In the genomic region with DNA sequence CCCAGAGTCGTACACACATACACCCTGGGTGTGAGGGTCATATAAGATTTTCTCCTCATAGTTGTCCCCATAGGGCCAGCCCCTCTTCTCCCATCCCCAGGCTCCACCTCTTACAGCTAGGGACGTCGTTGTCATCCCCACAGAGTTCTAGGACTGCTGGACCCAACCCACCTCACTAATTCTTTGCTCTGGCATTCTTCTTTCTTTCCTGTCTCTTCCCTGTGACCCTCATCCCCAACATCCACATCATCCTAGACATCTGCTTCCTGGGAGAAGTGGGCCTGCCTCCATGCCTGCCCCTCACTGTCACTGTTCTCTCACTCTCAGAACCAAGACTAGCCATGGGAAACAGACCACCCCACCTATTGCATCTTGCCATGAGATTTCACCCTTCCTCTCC, we compare ENCODE assay signal across 8 cellular contexts. TPM values are rescaled to one million over a fixed set of nuclear protein-coding genes. Genes with fewer than 3 reads are reported as not detected.
A peak's percentile ranks its signal among the peaks of the same experiment; 100 is the strongest.
DNase-seq lines count a peak whose midpoint lies in the region; ATAC-seq, FAIRE-seq and TF ChIP-seq lines count a peak whose summit lies in the region.

No MANE protein-coding gene starts in this region.

- no peak overlapping the region for H2AFZ ChIP-seq in K562 (ENCODE audit: low read depth, low read length)

- WGBS in K562 (ENCODE audit: insufficient coverage, low coverage, missing lambda C conversion rate) = 0% methylated on average over 2 of the region's 3 CpGs
- 0 to 10% methylated on average over 1 to 3 of the region's 3 CpGs for WGBS in transverse colon (ENCODE audit: low coverage in 1 of 2), 2 donors

- DNase-seq in activated T-cell treated with anti-CD3 and anti-CD28 coated beads, Interleukin-2, amount 50 U/mL, for 72 hours = no peak
- no peak for DNase-seq in activated T-cell treated with anti-CD3 and anti-CD28 coated beads for 4 hours
- DNase-seq in K562 (ENCODE audit: extremely low read depth in 1 of 4, low spot score in 3 of 4) = peak in 1 of 4 experiments; percentile 8
- DNase-seq in memory B cell (ENCODE audit: low spot score in 2 of 2) = no peak
- no peak for DNase-seq in transverse colon
- DNase-seq in NCI-H1092 (lab: John Stamatoyannopoulos, UW) = no peak

- CTCF ChIA-PET in K562 (lab: Yijun Ruan, JAX; ENCODE audit: low intra/inter-chr PET ratio) = no interaction called here

- peaks cover 69% of the 10 kb centered on the region for H3K4me1 Mint-ChIP-seq in activated T-cell treated with anti-CD3 and anti-CD28 coated beads, Interleukin-2, amount 50 U/mL, for 72 hours (ENCODE audit: low read depth)
- H3K4me1 Mint-ChIP-seq in memory B cell = peaks cover 42% of the 10 kb centered on the region

- no peaks in the 10 kb centered on the region for H3K27me3 ChIP-seq in K562 (ENCODE audit: control insufficient read depth in 2 of 2, insufficient read depth in 2 of 2, low read length in 2 of 2)
- H3K27me3 ChIP-seq in transverse colon = no peaks in the 10 kb centered on the region

- no peak for TF ChIP-seq RAD21 in K562 (CRISPR knock-in tag; conservative IDR thresholded peaks at IDR 0.05 in 1 of 2, IDR thresholded peaks at IDR 0.05 in 1 of 2)

- TF ChIP-seq EP300 in K562 (IDR thresholded peaks at IDR 0.05; ENCODE audit: low read length) (no peak), transverse colon (IDR thresholded peaks at IDR 0.05; ENCODE audit: low read depth) (no peak)

- FAIRE-seq in K562 (lab: Jason Lieb, UNC) = no peak

- H3K27ac ChIP-seq in K562 (ENCODE audit: extremely low read depth, low read depth, low read length) (no peak overlapping the region; the same call in 1 of the 3 replicates), transverse colon (peak overlapping the region; percentile 82 to 91 (median 86))

- H3K9me1 ChIP-seq in K562 (ENCODE audit: control insufficient read depth, insufficient read depth, low read length) = no peaks in the 10 kb centered on the region

- H3K79me2 ChIP-seq in K562 (ENCODE audit: control insufficient read depth, insufficient read depth, low read length) = peaks cover 69% of the 10 kb centered on the region

- H3K36me3 ChIP-seq in K562 (ENCODE audit: control insufficient read depth, insufficient read depth, low read length) (peaks cover 37% of the 10 kb centered on the region), transverse colon (no peaks in the 10 kb centered on the region)

- peak overlapping the region; percentile 91 to 99; a peak in 3 of 4 replicates for H3K9ac ChIP-seq in K562 (ENCODE audit: insufficient read depth in 1 of 2, low read depth in 2 of 2, low read length in 2 of 2)

- intact Hi-C loops in K562 (cut with micrococcal nuclease) (loop anchor here (2.0 to 5.0 kb wide), 2 partner anchors 65 to 93 kb away; a partner anchor contains a TSS), transverse colon (cut with DNase I; ENCODE audit: low total_unique reads) (no loop called here)

- H3K4me1 ChIP-seq in K562 (replicated peaks in 1 of 2; ENCODE audit: control insufficient read depth in 2 of 2, insufficient read depth in 2 of 2, low read length in 2 of 2) = peaks cover 14 to 42% of the 10 kb centered on the region in 2 experiments; a peak in 4 of 5 replicates
- H3K4me1 ChIP-seq in transverse colon = peaks cover 26 to 59% (median 34%) of the 10 kb centered on the region in 4 donors

- H3K4me3 ChIP-seq in K562 (peak overlapping the region; percentile 90), transverse colon (peak overlapping the region; percentile 70 to 100 (median 78))

- ATAC-seq in activated T-cell treated with anti-CD3 and anti-CD28 coated beads, Interleukin-2, amount 50 U/mL, for 72 hours (replicated peaks in 1 of 2) = no peak
- ATAC-seq in K562 (no peak; the same call in 2 of the 3 replicates), memory B cell (ENCODE audit: low read depth) (no peak), HG02840 (IDR thresholded peaks at IDR 0.05; ENCODE audit: low FRiP score, unreplicated experiment) (no peak), HG03442 (IDR thresholded peaks at IDR 0.05; ENCODE audit: unreplicated experiment) (no peak)

- H3K4me2 ChIP-seq in K562 (ENCODE audit: insufficient read depth, low read length) = peak overlapping the region; percentile 97

- no peaks in the 10 kb centered on the region for H3K9me3 Mint-ChIP-seq in activated T-cell treated with anti-CD3 and anti-CD28 coated beads, Interleukin-2, amount 50 U/mL, for 72 hours
- H3K9me3 Mint-ChIP-seq in memory B cell = no peaks in the 10 kb centered on the region

- H3K27me3 Mint-ChIP-seq in activated T-cell treated with anti-CD3 and anti-CD28 coated beads, Interleukin-2, amount 50 U/mL, for 72 hours (ENCODE audit: low read depth) = no peaks in the 10 kb centered on the region
- no peaks in the 10 kb centered on the region for H3K27me3 Mint-ChIP-seq in memory B cell

- peak overlapping the region; percentile 64 for H3K27ac Mint-ChIP-seq in activated T-cell treated with anti-CD3 and anti-CD28 coated beads, Interleukin-2, amount 50 U/mL, for 72 hours
- H3K27ac Mint-ChIP-seq in memory B cell = peak overlapping the region; percentile 97

- H3K4me3 Mint-ChIP-seq in activated T-cell treated with anti-CD3 and anti-CD28 coated beads, Interleukin-2, amount 50 U/mL, for 72 hours = peak overlapping the region; percentile 81 to 93
- peak overlapping the region; percentile 91 for H3K4me3 Mint-ChIP-seq in memory B cell

- peaks cover 7 to 24% of the 10 kb centered on the region in 2 donors for H3K36me3 Mint-ChIP-seq in activated T-cell treated with anti-CD3 and anti-CD28 coated beads, Interleukin-2, amount 50 U/mL, for 72 hours (ENCODE audit: insufficient read depth in 2 of 2)
- peaks cover 16% of the 10 kb centered on the region for H3K36me3 Mint-ChIP-seq in memory B cell

- no peak for TF ChIP-seq POLR2A in K562 (conservative IDR thresholded peaks at IDR 0.05)
- TF ChIP-seq POLR2A in transverse colon (IDR thresholded peaks at IDR 0.05) = no peak

- H4K20me1 ChIP-seq in K562 (replicated peaks; ENCODE audit: control insufficient read depth, insufficient read depth, low read length) = peaks cover 13% of the 10 kb centered on the region

- in situ Hi-C loops in K562 (cut with MboI) = no loop called here
- in situ Hi-C loops in transverse colon (cut with MboI; ENCODE audit: low pct_ligation_motif_present in 1 of 4, low pct_unique_long_range_greater_than_20kb in 1 of 4, low sequenced_read_pairs in 3 of 4) = loop anchor here in 3 of 4 donors (25.0 kb wide), 3 partner anchors 282 to 343 kb away; a partner anchor contains a TSS

- POLR2A ChIA-PET in K562 (lab: Yijun Ruan, JAX) = interaction anchor here (0.6 to 1.9 kb wide), 5 partner anchors 9 to 158 kb away, joined by 4 to 6 read pairs (median 5); no protein-coding TSS in a partner anchor

- TF ChIP-seq CTCF in K562 (IDR thresholded peaks at IDR 0.05 in 2 of 3, conservative IDR thresholded peaks at IDR 0.05 in 1 of 3; ENCODE audit: insufficient read depth in 2 of 3, low read depth in 1 of 3, low read length in 3 of 3) (no peak), transverse colon (IDR thresholded peaks at IDR 0.05) (no peak)

- no TSS peak for BruUV-seq in K562 (replicated peaks; lab: Mats Ljungman, UMichigan)

- H3K9me3 ChIP-seq in K562 (replicated peaks; ENCODE audit: control insufficient read depth, insufficient read depth, low read depth, low read length) (no peaks in the 10 kb centered on the region), transverse colon (no peaks in the 10 kb centered on the region)

TF ChIP-seq in K562, 482 proteins besides CTCF, POLR2A, EP300 and RAD21 (continues in another document):
- TF ChIP-seq CXXC5 (CRISPR knock-in tag; IDR thresholded peaks at IDR 0.05) = no peak
- TF ChIP-seq HCFC1 (IDR thresholded peaks at IDR 0.05; ENCODE audit: low read depth, low read length) = no peak
- TF ChIP-seq, protein P1, sequence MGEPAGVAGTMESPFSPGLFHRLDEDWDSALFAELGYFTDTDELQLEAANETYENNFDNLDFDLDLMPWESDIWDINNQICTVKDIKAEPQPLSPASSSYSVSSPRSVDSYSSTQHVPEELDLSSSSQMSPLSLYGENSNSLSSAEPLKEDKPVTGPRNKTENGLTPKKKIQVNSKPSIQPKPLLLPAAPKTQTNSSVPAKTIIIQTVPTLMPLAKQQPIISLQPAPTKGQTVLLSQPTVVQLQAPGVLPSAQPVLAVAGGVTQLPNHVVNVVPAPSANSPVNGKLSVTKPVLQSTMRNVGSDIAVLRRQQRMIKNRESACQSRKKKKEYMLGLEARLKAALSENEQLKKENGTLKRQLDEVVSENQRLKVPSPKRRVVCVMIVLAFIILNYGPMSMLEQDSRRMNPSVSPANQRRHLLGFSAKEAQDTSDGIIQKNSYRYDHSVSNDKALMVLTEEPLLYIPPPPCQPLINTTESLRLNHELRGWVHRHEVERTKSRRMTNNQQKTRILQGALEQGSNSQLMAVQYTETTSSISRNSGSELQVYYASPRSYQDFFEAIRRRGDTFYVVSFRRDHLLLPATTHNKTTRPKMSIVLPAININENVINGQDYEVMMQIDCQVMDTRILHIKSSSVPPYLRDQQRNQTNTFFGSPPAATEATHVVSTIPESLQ (CRISPR knock-in tag; IDR thresholded peaks at IDR 0.05) = 0 out of 2 replicates have a peak, but pooled peaks have one; percentile 69

RNA-seq across cellular contexts. Expression of a gene that starts 1.1 kb away (rescaled TPM):
- total RNA-seq in activated T-cell treated with anti-CD3 and anti-CD28 coated beads, Interleukin-2, amount 50 U/mL, for 72 hours = 100 to 1,000 TPM; 168 to 185 TPM
- total RNA-seq in K562 (2011; cell fraction: chromatin; rRNA removed; ENCODE audit: low replicate concordance) = 34.5 and 43.5 TPM in 2 replicates
- total RNA-seq in K562 (2011; cell fraction: nucleolus; rRNA removed) = 10.7 and 12.6 TPM in 2 replicates
- total RNA-seq in K562 (2011; cell fraction: nucleoplasm; rRNA removed) = 16.1 and 23.6 TPM in 2 replicates
- total RNA-seq in K562 (2014; rRNA removed) (17.9 and 26.5 TPM in 2 replicates), K562 (2014; rRNA removed; fragmentation: Illumina TruSeq; extraction: Trizol) (34.1 and 35.8 TPM in 2 replicates), K562 (2015; rRNA removed; fragmentation: Illumina TruSeq; extraction: Trizol) (29.4 and 33.8 TPM in 2 replicates), K562 (2021) (136 and 138 TPM in 2 replicates), transverse colon (100 to 1,000 TPM in 3 of 4 donors, 10 to 100 TPM in 1; 55.1 to 173 (median 120) TPM)
- polyA plus RNA-seq in K562 (2011; rRNA removed) (33.2 and 77.8 TPM in 2 replicates), K562 (2014; fragmentation: Illumina TruSeq; extraction: Trizol) (126 and 192 TPM in 2 replicates), K562 (2014; fragmentation: Nextera tagmentation; extraction: Ambion mirVana) (10 to 100 TPM in 1 of 2 experiments, 1 to 10 TPM in 1; 8.5 to 21.3 TPM), K562 (2014; rRNA removed) (18.0 and 20.6 TPM in 2 replicates)
- 60.7 and 112 TPM in 2 replicates for polyA plus RNA-seq in K562 (2011; cell fraction: cytosol; rRNA removed)
- polyA plus RNA-seq in K562 (2011; cell fraction: nucleus; rRNA removed) = 39.7 and 54.7 TPM in 2 replicates
- 102 and 110 TPM in 2 replicates for polyA plus RNA-seq in K562 (2012)
- polyA minus RNA-seq in K562 (2011; rRNA and poly(A)+ RNA removed) = 45.5 and 84.9 TPM in 2 replicates
- 30.9 and 37.4 TPM in 2 replicates for polyA minus RNA-seq in K562 (2011; cell fraction: cytosol; rRNA and poly(A)+ RNA removed)
- polyA minus RNA-seq in K562 (2011; cell fraction: nucleus; rRNA and poly(A)+ RNA removed) = 11.4 and 23.4 TPM in 2 replicates
